ENCODE assay signal across 1 cellular context in the genomic region with DNA sequence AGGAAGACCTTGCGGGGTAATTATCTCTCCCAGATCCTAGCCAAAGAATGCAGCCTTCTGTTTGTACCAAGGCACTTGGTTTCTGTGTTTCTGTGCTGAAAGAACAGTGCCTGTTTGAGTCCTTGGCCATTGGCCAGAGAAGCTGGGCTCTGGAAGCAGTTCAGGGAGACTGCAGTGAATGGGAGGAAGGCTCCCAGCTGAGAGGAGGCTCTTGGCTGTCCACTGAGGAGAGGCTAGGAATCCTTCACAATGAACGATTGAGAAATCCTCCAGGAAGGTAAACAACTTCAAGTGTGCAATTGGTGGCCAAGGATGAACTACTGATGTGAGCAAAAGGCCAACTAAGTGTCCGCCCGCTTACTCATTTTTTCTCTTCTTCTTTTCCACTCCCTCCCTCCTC.
TF ChIP-seq lines count a peak whose summit lies in the region.

No MANE protein-coding gene starts in this region.

TF ChIP-seq in SK-N-SH, 30 proteins besides CTCF, POLR2A, EP300 and RAD21 (continued from another document):
- no peak for TF ChIP-seq RXRA (IDR thresholded peaks at IDR 0.05; ENCODE audit: borderline replicate concordance, low read depth)
- TF ChIP-seq FOXJ3 (CRISPR knock-in tag; IDR thresholded peaks at IDR 0.05), result no peak
- no peak for TF ChIP-seq RCOR1 (IDR thresholded peaks at IDR 0.05; ENCODE audit: low read length)
- TF ChIP-seq, protein P1, sequence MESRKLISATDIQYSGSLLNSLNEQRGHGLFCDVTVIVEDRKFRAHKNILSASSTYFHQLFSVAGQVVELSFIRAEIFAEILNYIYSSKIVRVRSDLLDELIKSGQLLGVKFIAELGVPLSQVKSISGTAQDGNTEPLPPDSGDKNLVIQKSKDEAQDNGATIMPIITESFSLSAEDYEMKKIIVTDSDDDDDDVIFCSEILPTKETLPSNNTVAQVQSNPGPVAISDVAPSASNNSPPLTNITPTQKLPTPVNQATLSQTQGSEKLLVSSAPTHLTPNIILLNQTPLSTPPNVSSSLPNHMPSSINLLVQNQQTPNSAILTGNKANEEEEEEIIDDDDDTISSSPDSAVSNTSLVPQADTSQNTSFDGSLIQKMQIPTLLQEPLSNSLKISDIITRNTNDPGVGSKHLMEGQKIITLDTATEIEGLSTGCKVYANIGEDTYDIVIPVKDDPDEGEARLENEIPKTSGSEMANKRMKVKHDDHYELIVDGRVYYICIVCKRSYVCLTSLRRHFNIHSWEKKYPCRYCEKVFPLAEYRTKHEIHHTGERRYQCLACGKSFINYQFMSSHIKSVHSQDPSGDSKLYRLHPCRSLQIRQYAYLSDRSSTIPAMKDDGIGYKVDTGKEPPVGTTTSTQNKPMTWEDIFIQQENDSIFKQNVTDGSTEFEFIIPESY (IDR thresholded peaks at IDR 0.05; ENCODE audit: borderline replicate concordance, low read depth), result no peak
- no peak for TF ChIP-seq TCF12 (IDR thresholded peaks at IDR 0.05)
- TF ChIP-seq JUND (IDR thresholded peaks at IDR 0.05), result no peak
- TF ChIP-seq, protein P2, sequence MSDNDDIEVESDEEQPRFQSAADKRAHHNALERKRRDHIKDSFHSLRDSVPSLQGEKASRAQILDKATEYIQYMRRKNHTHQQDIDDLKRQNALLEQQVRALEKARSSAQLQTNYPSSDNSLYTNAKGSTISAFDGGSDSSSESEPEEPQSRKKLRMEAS (IDR thresholded peaks at IDR 0.05; ENCODE audit: low read depth), result no peak
